In genomic region chr9:36704148-36704547, GRCh38 we compare ENCODE assay signal across 11 cellular contexts.
"Had no signal": no experiment of that assay in that cellular context is flagged by ENCODE, and none has a peak within 500 bp of the region (broad histone marks: within the 10 kb centered on the region; RNA-seq: fewer than 3 reads in every experiment).

No MANE protein-coding gene starts in this region.

- H3K4me2 ChIP-seq: GM23338 had no signal

- H3K9me3 ChIP-seq: HAP-1 had no signal

- H3K36me3 ChIP-seq: HAP-1 had no signal

- FAIRE-seq: H1, H54 had no signal

- H3K9ac ChIP-seq: GM23248 had no signal

- H3K27ac ChIP-seq: GM23248 had no signal

- DNase-seq: GM23248, GOT3, H7, H9, HCEC 1CT, HFFc6 had no signal

- H3K4me3 ChIP-seq: GM23248, GM23338, HAP-1 had no signal

- H2AFZ ChIP-seq: GM23248, GM23338 had no signal

- ATAC-seq: GM23338, HCT116 had no signal

- H3K4me1 ChIP-seq: HAP-1 had no signal
